In genomic region chr2:213157242-213157641, GRCh38 we compare ENCODE assay signal across 10 cellular contexts.
DNase-seq lines count a peak whose midpoint lies in the region; ATAC-seq, FAIRE-seq and TF ChIP-seq lines count a peak whose summit lies in the region.
"Had no signal": no experiment of that assay in that cellular context is flagged by ENCODE, and none has a peak within 500 bp of the region (broad histone marks: within the 10 kb centered on the region; RNA-seq: fewer than 3 reads in every experiment).

No MANE protein-coding gene starts in this region.

- peaks cover 19% of the 10 kb centered on the region for H3K4me1 ChIP-seq in OCI-LY3 (ENCODE audit: low read length)

- no peaks in the 10 kb centered on the region for H3K36me3 ChIP-seq in GM06990 (ENCODE audit: control insufficient read depth, insufficient read depth, low read length)
- no peaks in the 10 kb centered on the region for H3K36me3 ChIP-seq in OCI-LY3 (replicated peaks; ENCODE audit: low read depth, low read length)
- H3K36me3 ChIP-seq: gastrocnemius medialis, MG63 had no signal

- TF ChIP-seq POLR2A in H54 (IDR thresholded peaks at IDR 0.05; ENCODE audit: low read depth, low read length), result no peak

- peak; percentile 79 for ATAC-seq in GM19395 (IDR thresholded peaks at IDR 0.05; ENCODE audit: unreplicated experiment)
- peak; percentile 72 for ATAC-seq in HG02973 (IDR thresholded peaks at IDR 0.05; ENCODE audit: unreplicated experiment)
- ATAC-seq: gastrocnemius medialis had no signal

- H3K27ac ChIP-seq in OCI-LY3 (ENCODE audit: low read length) (no peak overlapping the region), coronary artery (no peak overlapping the region)
- H3K27ac ChIP-seq: gastrocnemius medialis had no signal

- TF ChIP-seq CTCF in GM06990 (IDR thresholded peaks at IDR 0.05; ENCODE audit: insufficient read depth, low read length, poor library complexity, severe bottlenecking) (no peak), OCI-LY3 (IDR thresholded peaks at IDR 0.05; ENCODE audit: low read depth, low read length) (no peak), coronary artery (IDR thresholded peaks at IDR 0.05) (no peak)

- peak overlapping the region; percentile 92 for H2AFZ ChIP-seq in OCI-LY3 (ENCODE audit: low read depth, low read length)

- H3K4me3 ChIP-seq in GM06990 (replicated peaks; ENCODE audit: low read depth, low read length), result no peak overlapping the region
- H3K4me3 ChIP-seq in OCI-LY3 (ENCODE audit: low read length), result peak overlapping the region; percentile 48
- no peak overlapping the region for H3K4me3 ChIP-seq in coronary artery
- H3K4me3 ChIP-seq: gastrocnemius medialis, MG63 had no signal

- peak overlapping the region; percentile 64 for H3K4me2 ChIP-seq in OCI-LY3 (ENCODE audit: low read length)

- no peaks in the 10 kb centered on the region for H4K20me1 ChIP-seq in OCI-LY3 (ENCODE audit: insufficient read depth, low read length)

- H3K27me3 ChIP-seq in GM06990 (replicated peaks; ENCODE audit: control insufficient read depth, insufficient read depth, low read length) (no peaks in the 10 kb centered on the region), OCI-LY3 (ENCODE audit: low read depth, low read length) (0 out of 2 replicates have a peak, but pooled peaks cover 5% of the 10 kb centered on the region)
- H3K27me3 ChIP-seq: gastrocnemius medialis, MG63 had no signal

- no peak for FAIRE-seq in H54 (lab: Jason Lieb, UNC)

- H3K79me2 ChIP-seq in OCI-LY3 (ENCODE audit: low read length), result no peaks in the 10 kb centered on the region

- no peaks in the 10 kb centered on the region for H3K9me3 ChIP-seq in OCI-LY3 (ENCODE audit: insufficient read depth, low read length)
- H3K9me3 ChIP-seq: gastrocnemius medialis, MG63 had no signal

- peak; percentile 64 for DNase-seq in GM06990 (ENCODE audit: extremely low read depth, insufficient read length)
- DNase-seq in NCI-H526 (lab: John Stamatoyannopoulos, UW), result no peak
- no peak for DNase-seq in NCI-H1092 (lab: John Stamatoyannopoulos, UW)
- DNase-seq in H54 (ENCODE audit: insufficient read length, low spot score), result no peak
- DNase-seq in coronary artery (ENCODE audit: low spot score), result no peak
- DNase-seq: gastrocnemius medialis, MG63 had no signal

- no peak overlapping the region for H3K9ac ChIP-seq in OCI-LY3 (ENCODE audit: low read length)
